In genomic region chr19:57241181-57241580, GRCh38 we compare ENCODE assay signal across 8 cellular contexts. TPM values are rescaled to one million over a fixed set of nuclear protein-coding genes. Genes with fewer than 3 reads are reported as not detected.
A peak's percentile ranks its signal among the peaks of the same experiment; 100 is the strongest.
DNase-seq lines count a peak whose midpoint lies in the region; ATAC-seq lines count a peak whose summit lies in the region.

No MANE protein-coding gene starts in this region.

- H3K4me1 Mint-ChIP-seq in activated T-cell treated with anti-CD3 and anti-CD28 coated beads, Interleukin-2, amount 50 U/mL, for 72 hours (ENCODE audit: low read depth) = peaks cover 27% of the 10 kb centered on the region
- H3K4me1 Mint-ChIP-seq in activated T-helper 1 cell treated with anti-CD3 and anti-CD28 coated beads, Interleukin-12 subunit alpha, Interleukin-12 subunit beta, Interleukin-2, Interleukin-4 antibody, amounts not matched to agents 30 ng/mL and 10 ng/mL and 1 ng/mL, durations not matched to agents 14 hours and 24 hours and 36 hours (ENCODE audit: low read depth) = peaks cover 14% of the 10 kb centered on the region

- peak overlapping the region; percentile 88 to 100 (median 97) for H3K4me3 ChIP-seq in skin epidermis

- no peaks in the 10 kb centered on the region for H3K9me3 Mint-ChIP-seq in activated T-cell treated with anti-CD3 and anti-CD28 coated beads, Interleukin-2, amount 50 U/mL, for 72 hours
- H3K9me3 Mint-ChIP-seq in activated T-helper 1 cell treated with anti-CD3 and anti-CD28 coated beads, Interleukin-12 subunit alpha, Interleukin-12 subunit beta, Interleukin-2, Interleukin-4 antibody, amounts not matched to agents 30 ng/mL and 10 ng/mL and 1 ng/mL, durations not matched to agents 14 hours and 24 hours and 36 hours = peaks cover 16% of the 10 kb centered on the region

- peaks cover 16 to 31% of the 10 kb centered on the region in 2 donors for H3K36me3 Mint-ChIP-seq in activated T-cell treated with anti-CD3 and anti-CD28 coated beads, Interleukin-2, amount 50 U/mL, for 72 hours (ENCODE audit: insufficient read depth in 2 of 2)
- H3K36me3 Mint-ChIP-seq in activated T-helper 1 cell treated with anti-CD3 and anti-CD28 coated beads, Interleukin-12 subunit alpha, Interleukin-12 subunit beta, Interleukin-2, Interleukin-4 antibody, amounts not matched to agents 30 ng/mL and 10 ng/mL and 1 ng/mL, durations not matched to agents 14 hours and 24 hours and 36 hours (ENCODE audit: low read depth) = peaks cover 28% of the 10 kb centered on the region

- peak overlapping the region; percentile 81 to 99 (median 94) for H3K27ac ChIP-seq in skin epidermis

- ATAC-seq in activated T-cell treated with anti-CD3 and anti-CD28 coated beads, Interleukin-2, amount 50 U/mL, for 72 hours (replicated peaks in 1 of 2) = no peak
- ATAC-seq in GM18873 (IDR thresholded peaks at IDR 0.05; ENCODE audit: low FRiP score, unreplicated experiment) = no peak
- ATAC-seq in HG03520 (IDR thresholded peaks at IDR 0.05; ENCODE audit: unreplicated experiment) = no peak

- intact Hi-C loops in activated T-helper 1 cell treated with anti-CD3 and anti-CD28 coated beads, Interleukin-12 subunit alpha, Interleukin-12 subunit beta, Interleukin-2, Interleukin-4 antibody, amounts not matched to agents 30 ng/mL and 10 ng/mL and 1 ng/mL, durations not matched to agents 14 hours and 24 hours and 36 hours (cut with micrococcal nuclease) = loop anchor here (2.0 kb wide), 2 partner anchors 338 to 506 kb away; partner anchors contain the start of genes ZNF416 and ZNF776

- H3K4me3 Mint-ChIP-seq in activated T-cell treated with anti-CD3 and anti-CD28 coated beads, Interleukin-2, amount 50 U/mL, for 72 hours = peak overlapping the region; percentile 81 to 93
- peak overlapping the region; percentile 92 for H3K4me3 Mint-ChIP-seq in activated T-helper 1 cell treated with anti-CD3 and anti-CD28 coated beads, Interleukin-12 subunit alpha, Interleukin-12 subunit beta, Interleukin-2, Interleukin-4 antibody, amounts not matched to agents 30 ng/mL and 10 ng/mL and 1 ng/mL, durations not matched to agents 14 hours and 24 hours and 36 hours

- no peak for DNase-seq in activated T-cell treated with anti-CD3 and anti-CD28 coated beads, Interleukin-2, amount 50 U/mL, for 72 hours
- no peak for DNase-seq in activated T-cell treated with anti-CD3 and anti-CD28 coated beads, Interleukin-2, amount 50 U/mL, for 48 hours
- DNase-seq in activated T-helper 1 cell treated with anti-CD3 and anti-CD28 coated beads, Interleukin-12 subunit alpha, Interleukin-12 subunit beta, Interleukin-2, Interleukin-4 antibody, amounts not matched to agents 30 ng/mL and 10 ng/mL and 1 ng/mL, durations not matched to agents 14 hours and 24 hours and 36 hours (ENCODE audit: low spot score) = no peak
- DNase-seq in hepatic stellate cell (ENCODE audit: low spot score) = peak; percentile 27
- DNase-seq in stimulated activated naive CD4-positive, alpha-beta T cell (lab: John Stamatoyannopoulos, UW) = no peak

- H3K27me3 Mint-ChIP-seq in activated T-cell treated with anti-CD3 and anti-CD28 coated beads, Interleukin-2, amount 50 U/mL, for 72 hours (ENCODE audit: low read depth) = no peaks in the 10 kb centered on the region
- H3K27me3 Mint-ChIP-seq in activated T-helper 1 cell treated with anti-CD3 and anti-CD28 coated beads, Interleukin-12 subunit alpha, Interleukin-12 subunit beta, Interleukin-2, Interleukin-4 antibody, amounts not matched to agents 30 ng/mL and 10 ng/mL and 1 ng/mL, durations not matched to agents 14 hours and 24 hours and 36 hours (ENCODE audit: insufficient read depth) = no peaks in the 10 kb centered on the region

- H3K27ac Mint-ChIP-seq in activated T-cell treated with anti-CD3 and anti-CD28 coated beads, Interleukin-2, amount 50 U/mL, for 72 hours = peak overlapping the region; percentile 87
- H3K27ac Mint-ChIP-seq in activated T-helper 1 cell treated with anti-CD3 and anti-CD28 coated beads, Interleukin-12 subunit alpha, Interleukin-12 subunit beta, Interleukin-2, Interleukin-4 antibody, amounts not matched to agents 30 ng/mL and 10 ng/mL and 1 ng/mL, durations not matched to agents 14 hours and 24 hours and 36 hours = peak overlapping the region; percentile 97

RNA-seq across cellular contexts. Expression of gene ZNF805, which starts 0.7 kb away (rescaled TPM):
- total RNA-seq in activated T-cell treated with anti-CD3 and anti-CD28 coated beads, Interleukin-2, amount 50 U/mL, for 72 hours = 10 to 100 TPM; 14.4 to 16.2 TPM
- total RNA-seq in activated T-helper 1 cell treated with anti-CD3 and anti-CD28 coated beads, Interleukin-12 subunit alpha, Interleukin-12 subunit beta, Interleukin-2, Interleukin-4 antibody, amounts not matched to agents 30 ng/mL and 10 ng/mL and 1 ng/mL, durations not matched to agents 14 hours and 24 hours and 36 hours = 6.9 and 8.4 TPM in 2 replicates

RNA-seq across cellular contexts. Expression of gene AURKC, which starts 10.4 kb away (rescaled TPM):
- 1 to 10 TPM; 2.2 to 4.3 TPM for total RNA-seq in activated T-cell treated with anti-CD3 and anti-CD28 coated beads, Interleukin-2, amount 50 U/mL, for 72 hours
- total RNA-seq in activated T-helper 1 cell treated with anti-CD3 and anti-CD28 coated beads, Interleukin-12 subunit alpha, Interleukin-12 subunit beta, Interleukin-2, Interleukin-4 antibody, amounts not matched to agents 30 ng/mL and 10 ng/mL and 1 ng/mL, durations not matched to agents 14 hours and 24 hours and 36 hours = 0.54 and 0.73 TPM in 2 replicates

RNA-seq across cellular contexts. Expression of gene ZNF460, which starts 39.1 kb away (rescaled TPM):
- 100 to 1,000 TPM; 114 to 129 TPM for total RNA-seq in activated T-cell treated with anti-CD3 and anti-CD28 coated beads, Interleukin-2, amount 50 U/mL, for 72 hours
- 41.4 and 47.7 TPM in 2 replicates for total RNA-seq in activated T-helper 1 cell treated with anti-CD3 and anti-CD28 coated beads, Interleukin-12 subunit alpha, Interleukin-12 subunit beta, Interleukin-2, Interleukin-4 antibody, amounts not matched to agents 30 ng/mL and 10 ng/mL and 1 ng/mL, durations not matched to agents 14 hours and 24 hours and 36 hours

RNA-seq across cellular contexts. Expression of gene ZNF264, which starts 49.9 kb away (rescaled TPM):
- 10 to 100 TPM; 38.7 to 43.3 TPM for total RNA-seq in activated T-cell treated with anti-CD3 and anti-CD28 coated beads, Interleukin-2, amount 50 U/mL, for 72 hours
- 16.1 and 18.3 TPM in 2 replicates for total RNA-seq in activated T-helper 1 cell treated with anti-CD3 and anti-CD28 coated beads, Interleukin-12 subunit alpha, Interleukin-12 subunit beta, Interleukin-2, Interleukin-4 antibody, amounts not matched to agents 30 ng/mL and 10 ng/mL and 1 ng/mL, durations not matched to agents 14 hours and 24 hours and 36 hours
